Comparison of ENCODE assay signal across 17 cellular contexts in the genomic region with DNA sequence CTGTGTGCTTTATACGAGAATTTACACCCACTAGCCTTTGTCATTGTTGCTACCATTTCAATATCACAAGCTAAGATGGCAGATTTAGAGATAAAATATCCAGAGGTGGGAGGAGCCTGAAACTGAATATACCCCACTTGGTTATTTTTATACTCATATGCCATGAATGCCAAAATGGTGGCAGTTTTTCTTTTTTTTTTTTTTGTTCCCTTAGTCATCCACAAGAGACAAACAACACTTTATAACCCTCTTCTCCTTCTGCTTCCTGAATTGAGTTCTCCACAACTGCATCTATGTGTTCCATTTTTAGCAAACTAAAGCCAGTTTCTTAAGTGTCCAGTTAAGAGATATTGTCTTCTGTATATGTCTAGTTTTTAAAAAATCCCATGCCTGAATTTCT.
DNase-seq lines count a peak whose midpoint lies in the region; ATAC-seq and TF ChIP-seq lines count a peak whose summit lies in the region.
"Had no signal": no experiment of that assay in that cellular context is flagged by ENCODE, and none has a peak within 500 bp of the region (broad histone marks: within the 10 kb centered on the region; RNA-seq: fewer than 3 reads in every experiment).

No MANE protein-coding gene starts in this region.

- intact Hi-C loops in Calu3 (cut with micrococcal nuclease; ENCODE audit: unreplicated experiment), result loop anchor here (5.0 kb wide), 1 partner anchor 65 kb away; no protein-coding TSS in a partner anchor
- intact Hi-C loops in lower lobe of right lung (cut with DNase I), result no loop called here

- no peaks in the 10 kb centered on the region for H3K9me3 Mint-ChIP-seq in Calu3 (ENCODE audit: low read depth, unreplicated experiment)
- H3K9me3 Mint-ChIP-seq: CD8-positive, alpha-beta memory T cell had no signal

- H2AK5ac ChIP-seq in mesenchymal stem cell (ENCODE audit: low read length, severe bottlenecking), result no peak overlapping the region

- no peaks in the 10 kb centered on the region for H3K9me3 ChIP-seq in mesenchymal stem cell (ENCODE audit: control insufficient read depth, low read length)
- H3K9me3 ChIP-seq in lower lobe of right lung, result no peaks in the 10 kb centered on the region
- H3K9me3 ChIP-seq: BE2C, HAP-1 had no signal

- no peak overlapping the region for H3K9ac ChIP-seq in mesenchymal stem cell (ENCODE audit: low read length)

- no peak overlapping the region for H2BK120ac ChIP-seq in mesenchymal stem cell (ENCODE audit: low read depth, low read length)

- H3K27ac Mint-ChIP-seq in Calu3 (ENCODE audit: unreplicated experiment), result peak overlapping the region; percentile 95
- H3K27ac Mint-ChIP-seq: CD4-positive, CD25-positive, alpha-beta regulatory T cell; CD8-positive, alpha-beta memory T cell had no signal

- no peak for ATAC-seq in lower lobe of right lung
- ATAC-seq: GM12878 had no signal

- H3K27ac ChIP-seq in mesenchymal stem cell (ENCODE audit: low read length, poor library complexity, severe bottlenecking), result no peak overlapping the region
- no peak overlapping the region for H3K27ac ChIP-seq in lower lobe of right lung

- no peaks in the 10 kb centered on the region for H3K79me1 ChIP-seq in mesenchymal stem cell (replicated peaks; ENCODE audit: low read length, poor library complexity, severe bottlenecking)

- TF ChIP-seq CTCF in Calu3 (IDR thresholded peaks at IDR 0.05; ENCODE audit: unreplicated experiment), result no peak
- no peak for TF ChIP-seq CTCF in lower lobe of right lung (IDR thresholded peaks at IDR 0.05)
- TF ChIP-seq CTCF in foreskin fibroblast (IDR thresholded peaks at IDR 0.05; ENCODE audit: low read depth, low read length), result no peak

- H3K4me3 ChIP-seq in mesenchymal stem cell (ENCODE audit: insufficient read depth in 1 of 2, low read depth in 1 of 2, low read length in 2 of 2) (no peak overlapping the region), lower lobe of right lung (no peak overlapping the region), foreskin fibroblast (ENCODE audit: low read depth in 1 of 2, low read length in 2 of 2) (no peak overlapping the region)
- H3K4me3 ChIP-seq: GM12878, HAP-1 had no signal

- no peak overlapping the region for H4K8ac ChIP-seq in mesenchymal stem cell (ENCODE audit: low read length)

- H3K4ac ChIP-seq in mesenchymal stem cell (ENCODE audit: low read depth in 1 of 2, low read length in 2 of 2), result no peak overlapping the region

- peaks cover 37% of the 10 kb centered on the region for H3K4me1 Mint-ChIP-seq in Calu3 (ENCODE audit: low read depth, unreplicated experiment)
- H3K4me1 Mint-ChIP-seq: CD4-positive, CD25-positive, alpha-beta regulatory T cell; CD8-positive, alpha-beta memory T cell had no signal

- no peak overlapping the region for H3K23ac ChIP-seq in mesenchymal stem cell (ENCODE audit: low read length in 2 of 2)

- H2BK5ac ChIP-seq in mesenchymal stem cell (ENCODE audit: low read depth, low read length, poor library complexity, severe bottlenecking), result no peak overlapping the region

- 100% methylated on average over 1 of the region's 1 CpG for WGBS in mesenchymal stem cell

- no peak overlapping the region for H3K18ac ChIP-seq in mesenchymal stem cell (ENCODE audit: low read depth in 1 of 2, low read length in 2 of 2)

- H3K4me2 ChIP-seq in mesenchymal stem cell (ENCODE audit: low read length, poor library complexity, severe bottlenecking), result no peak overlapping the region

- H3K36me3 ChIP-seq in mesenchymal stem cell (ENCODE audit: control insufficient read depth in 1 of 2, insufficient read depth in 2 of 2, low read depth in 1 of 2, low read length in 2 of 2) (no peaks in the 10 kb centered on the region), lower lobe of right lung (no peaks in the 10 kb centered on the region)
- H3K36me3 ChIP-seq: BE2C, HAP-1 had no signal

- H3K4me3 Mint-ChIP-seq in Calu3 (ENCODE audit: low read depth, unreplicated experiment), result no peak overlapping the region
- H3K4me3 Mint-ChIP-seq: CD4-positive, CD25-positive, alpha-beta regulatory T cell; CD8-positive, alpha-beta memory T cell had no signal

- in situ Hi-C loops in KBM-7 (cut with MboI; ENCODE audit: low pct_unique_long_range_greater_than_20kb, low sequenced_read_pairs), result no loop called here

- H4K91ac ChIP-seq in mesenchymal stem cell (ENCODE audit: low read length), result no peak overlapping the region

- H2BK12ac ChIP-seq in mesenchymal stem cell (ENCODE audit: low read length in 2 of 2), result no peak overlapping the region

- H3K36me3 Mint-ChIP-seq in Calu3 (ENCODE audit: insufficient read depth, unreplicated experiment), result no peaks in the 10 kb centered on the region
- H3K36me3 Mint-ChIP-seq: CD4-positive, CD25-positive, alpha-beta regulatory T cell; CD8-positive, alpha-beta memory T cell had no signal

- CTCF ChIA-PET in Calu3 (lab: Charles Lee), result no interaction called here

- no peak overlapping the region for H3K14ac ChIP-seq in mesenchymal stem cell (ENCODE audit: low read length in 2 of 2)

- no peaks in the 10 kb centered on the region for H3K27me3 Mint-ChIP-seq in Calu3 (ENCODE audit: unreplicated experiment)
- H3K27me3 Mint-ChIP-seq: CD4-positive, CD25-positive, alpha-beta regulatory T cell had no signal

- H2BK15ac ChIP-seq in mesenchymal stem cell (ENCODE audit: low read depth, poor library complexity, severe bottlenecking), result no peak overlapping the region

- DNase-seq in Calu3 (no peak), KBM-7 (peak; percentile 2), RPMI7951 (ENCODE audit: low read depth) (peak; percentile 18), mesenchymal stem cell (peak; percentile 24), DMS 273 (lab: John Stamatoyannopoulos, UW; ENCODE audit: unreplicated experiment) (no peak), lower lobe of right lung (no peak), foreskin fibroblast (no peak)
- DNase-seq: ACHN; BE2C; C1 segment of cervical spinal cord; CD4-positive, CD25-positive, alpha-beta regulatory T cell; CD8-positive, alpha-beta memory T cell; DMS 273 treated with DMSO at 0.1 percent for 48 hours; DND-41; EL had no signal

- H2AFZ ChIP-seq in mesenchymal stem cell (ENCODE audit: low read depth, low read length), result no peak overlapping the region

- no TSS peak for BruUV-seq in Calu3 (replicated peaks; lab: Mats Ljungman, UMichigan)

- H3K27me3 ChIP-seq in mesenchymal stem cell (ENCODE audit: control insufficient read depth in 1 of 2, insufficient read depth in 1 of 2, low read length in 2 of 2) (no peaks in the 10 kb centered on the region), lower lobe of right lung (ENCODE audit: low read depth) (no peaks in the 10 kb centered on the region)
- H3K27me3 ChIP-seq: BE2C had no signal

- H3K4me1 ChIP-seq in mesenchymal stem cell (ENCODE audit: control insufficient read depth, insufficient read depth, low read depth, low read length), result peaks cover 1% of the 10 kb centered on the region
- no peaks in the 10 kb centered on the region for H3K4me1 ChIP-seq in lower lobe of right lung
- H3K4me1 ChIP-seq: BE2C, HAP-1 had no signal

Comparison
In these comparisons a context has a peak if more than half of its experiments do, and no peak if none do; other contexts are left out.
1. DNase-seq: peak in KBM-7 (single experiment), RPMI7951 (single experiment) and mesenchymal stem cell (single experiment); none in Calu3 (single experiment), DMS 273 (single experiment), lower lobe of right lung (single experiment) and foreskin fibroblast (0 of 2).